Comparison of ENCODE assay signal across 10 cellular contexts in the genomic region with DNA sequence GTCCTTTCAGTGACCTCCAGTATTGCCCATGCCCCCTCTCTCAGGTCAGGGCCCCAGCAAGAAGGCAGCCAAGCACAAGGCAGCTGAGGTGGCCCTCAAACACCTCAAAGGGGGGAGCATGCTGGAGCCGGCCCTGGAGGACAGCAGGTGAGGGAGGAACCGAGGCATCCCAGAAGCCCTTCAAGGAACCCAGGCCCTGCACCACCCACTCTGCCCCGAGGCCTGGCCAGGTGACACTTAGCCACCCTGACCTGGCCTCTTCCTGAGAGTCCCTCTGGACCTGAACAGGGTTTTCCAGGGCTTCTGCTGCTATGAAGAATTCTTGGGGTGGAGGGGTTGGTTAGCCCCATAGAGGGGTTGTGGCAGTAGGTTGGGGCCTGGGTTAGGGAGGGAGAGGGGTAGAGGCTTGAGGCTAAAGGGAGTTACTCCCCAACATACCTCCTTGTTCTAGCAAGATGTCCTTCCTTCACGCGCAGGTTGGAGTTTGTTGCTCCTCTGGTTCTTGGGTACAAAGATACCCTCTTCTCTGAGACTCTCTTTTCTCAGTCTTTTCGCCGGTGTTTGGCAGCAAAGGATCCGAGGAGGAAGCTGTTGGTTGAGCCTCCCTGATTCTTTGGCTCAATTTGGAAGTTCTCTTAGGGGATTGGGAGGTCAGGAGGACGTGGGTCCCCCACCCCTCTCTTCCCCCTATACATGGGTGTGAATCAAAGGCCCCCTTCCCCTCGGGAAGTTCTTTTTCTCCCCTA. TPM values are rescaled to one million over a fixed set of nuclear protein-coding genes. Genes with fewer than 3 reads are reported as not detected.
DNase-seq lines count a peak whose midpoint lies in the region; ATAC-seq and TF ChIP-seq lines count a peak whose summit lies in the region.
"Had no signal": no experiment of that assay in that cellular context is flagged by ENCODE, and none has a peak within 500 bp of the region (broad histone marks: within the 10 kb centered on the region; RNA-seq: fewer than 3 reads in every experiment).

No MANE protein-coding gene starts in this region.

- peak overlapping the region in 1 of 3 donors; percentile 38 for H3K27ac Mint-ChIP-seq in IgD-negative memory B cell
- peak overlapping the region; percentile 47 for H3K27ac Mint-ChIP-seq in dendritic cell treated with granulocyte-macrophage colony-stimulating factor and Interleukin-4, amounts not matched to agents 40 ng/mL and 50 ng/mL, for 4 days
- no peak overlapping the region for H3K27ac Mint-ChIP-seq in stimulated activated naive CD8-positive, alpha-beta T cell treated with anti-CD3 and anti-CD28 coated beads, Interleukin-15, amount 100 ng/mL, for 72 hours

- H3K27me3 Mint-ChIP-seq in IgD-negative memory B cell, result no peaks in the 10 kb centered on the region
- no peaks in the 10 kb centered on the region for H3K27me3 Mint-ChIP-seq in dendritic cell treated with granulocyte-macrophage colony-stimulating factor and Interleukin-4, amounts not matched to agents 40 ng/mL and 50 ng/mL, for 4 days
- H3K27me3 Mint-ChIP-seq in stimulated activated naive CD8-positive, alpha-beta T cell treated with anti-CD3 and anti-CD28 coated beads, Interleukin-15, amount 100 ng/mL, for 72 hours, result no peaks in the 10 kb centered on the region

- peaks cover 0 to 21% (median 18%) of the 10 kb centered on the region in 3 donors for H3K4me1 Mint-ChIP-seq in IgD-negative memory B cell
- peaks cover 59% of the 10 kb centered on the region for H3K4me1 Mint-ChIP-seq in dendritic cell treated with granulocyte-macrophage colony-stimulating factor and Interleukin-4, amounts not matched to agents 40 ng/mL and 50 ng/mL, for 4 days (ENCODE audit: low read depth)
- H3K4me1 Mint-ChIP-seq in stimulated activated naive CD8-positive, alpha-beta T cell treated with anti-CD3 and anti-CD28 coated beads, Interleukin-15, amount 100 ng/mL, for 72 hours, result peaks cover 46% of the 10 kb centered on the region

- H2AFZ ChIP-seq in GM23248, result no peak overlapping the region

- H3K36me3 ChIP-seq in BLaER1 (peaks cover 53% of the 10 kb centered on the region), ovary (no peaks in the 10 kb centered on the region), GM23248 (ENCODE audit: low read depth) (no peaks in the 10 kb centered on the region)

- H3F3A ChIP-seq in GM23248 (ENCODE audit: insufficient read depth), result peaks cover 32% of the 10 kb centered on the region

- H3K79me2 ChIP-seq in GM23248 (ENCODE audit: insufficient read depth), result peaks cover 31% of the 10 kb centered on the region

- peaks cover 35% of the 10 kb centered on the region for H3K4me1 ChIP-seq in BLaER1
- H3K4me1 ChIP-seq in ovary (ENCODE audit: insufficient read depth), result peaks cover 20% of the 10 kb centered on the region
- H3K4me1 ChIP-seq in GM23248 (ENCODE audit: insufficient read depth), result peaks cover 39% of the 10 kb centered on the region

- DNase-seq in ovary (peak in 4 of 5 donors; percentile 37 to 52 (median 48)), GM23248 (no peak), RKO (ENCODE audit: low spot score) (no peak)
- DNase-seq in stimulated activated naive CD8-positive, alpha-beta T cell treated with anti-CD3 and anti-CD28 coated beads, Interleukin-15, amount 100 ng/mL, for 72 hours, result no peak
- no peak for DNase-seq in stimulated activated CD4-positive, alpha-beta T cell treated with anti-CD3 and anti-CD28 coated beads, Interleukin-4, amount 100 ng/mL, for 24 hours

- ATAC-seq in stimulated activated naive CD8-positive, alpha-beta T cell treated with anti-CD3 and anti-CD28 coated beads, Interleukin-15, amount 100 ng/mL, for 72 hours, result no peak

- TF ChIP-seq CTCF in ovary (IDR thresholded peaks at IDR 0.05), result no peak

- intact Hi-C loops in dendritic cell treated with granulocyte-macrophage colony-stimulating factor and Interleukin-4, amounts not matched to agents 40 ng/mL and 50 ng/mL, for 4 days (cut with micrococcal nuclease), result no loop called here
- intact Hi-C loops in ovary (cut with DNase I), result loop anchor here (5.0 to 10.0 kb wide), 4 partner anchors 61 to 286 kb away; partner anchors contain the start of genes AAAS (in 4 of the 4) and PRR13 (in 1 of the 4)

- peak overlapping the region; percentile 99 for H3K4me2 ChIP-seq in BLaER1
- no peak overlapping the region for H3K4me2 ChIP-seq in GM23248 (ENCODE audit: unreplicated experiment)

- no peaks in the 10 kb centered on the region for H3K36me3 Mint-ChIP-seq in IgD-negative memory B cell
- peaks cover 66% of the 10 kb centered on the region for H3K36me3 Mint-ChIP-seq in dendritic cell treated with granulocyte-macrophage colony-stimulating factor and Interleukin-4, amounts not matched to agents 40 ng/mL and 50 ng/mL, for 4 days (ENCODE audit: low read depth)

- 56 to 62% (median 61%) methylated on average over 10 of the region's 10 CpGs for WGBS in ovary, 3 donors
- 71 to 79% methylated on average over 9 to 10 of the region's 10 CpGs for WGBS in GM23248 (ENCODE audit: low coverage in 1 of 2, low lambda C conversion rate in 2 of 2, missing lambda C conversion rate in 2 of 2), 2 experiments

- H3K9me3 ChIP-seq in BLaER1 (no peaks in the 10 kb centered on the region), ovary (no peaks in the 10 kb centered on the region), GM23248 (ENCODE audit: low read depth) (no peaks in the 10 kb centered on the region)

- H3K9ac ChIP-seq in BLaER1, result peak overlapping the region; percentile 35; the same call in 1 of the 2 replicates
- H3K9ac ChIP-seq in GM23248, result no peak overlapping the region

- no peak for TF ChIP-seq EP300 in ovary (IDR thresholded peaks at IDR 0.05)

- TF ChIP-seq POLR2A in ovary (IDR thresholded peaks at IDR 0.05), result no peak

- in situ Hi-C loops in GM23248 (cut with MboI), result no loop called here

- no peaks in the 10 kb centered on the region for H3K9me3 Mint-ChIP-seq in IgD-negative memory B cell
- no peaks in the 10 kb centered on the region for H3K9me3 Mint-ChIP-seq in dendritic cell treated with granulocyte-macrophage colony-stimulating factor and Interleukin-4, amounts not matched to agents 40 ng/mL and 50 ng/mL, for 4 days
- H3K9me3 Mint-ChIP-seq in stimulated activated naive CD8-positive, alpha-beta T cell treated with anti-CD3 and anti-CD28 coated beads, Interleukin-15, amount 100 ng/mL, for 72 hours, result no peaks in the 10 kb centered on the region

- no peaks in the 10 kb centered on the region for H3K27me3 ChIP-seq in BLaER1
- H3K27me3 ChIP-seq in ovary, result no peaks in the 10 kb centered on the region
- no peaks in the 10 kb centered on the region for H3K27me3 ChIP-seq in GM23248 (replicated peaks; ENCODE audit: insufficient read depth)

- H3K9me2 ChIP-seq in GM23248 (ENCODE audit: insufficient read depth), result no peaks in the 10 kb centered on the region

- H3K27ac ChIP-seq in BLaER1 (no peak overlapping the region), ovary (peak overlapping the region; percentile 37 to 99), GM23248 (no peak overlapping the region)

- H3K4me3 ChIP-seq in BLaER1 (no peak overlapping the region), ovary (no peak overlapping the region), GM23248 (no peak overlapping the region)

- H4K20me1 ChIP-seq in BLaER1, result no peaks in the 10 kb centered on the region
- no peaks in the 10 kb centered on the region for H4K20me1 ChIP-seq in GM23248 (ENCODE audit: insufficient read depth)

- peak overlapping the region in 3 of 4 donors; percentile 57 to 73 (median 72) for H3K4me3 Mint-ChIP-seq in IgD-negative memory B cell
- H3K4me3 Mint-ChIP-seq in dendritic cell treated with granulocyte-macrophage colony-stimulating factor and Interleukin-4, amounts not matched to agents 40 ng/mL and 50 ng/mL, for 4 days, result no peak overlapping the region
- H3K4me3 Mint-ChIP-seq in stimulated activated naive CD8-positive, alpha-beta T cell treated with anti-CD3 and anti-CD28 coated beads, Interleukin-15, amount 100 ng/mL, for 72 hours, result peak overlapping the region in 1 of 2 donors; percentile 45

RNA-seq across cellular contexts. Expression of gene TARBP2, which starts 2.1 kb away (rescaled TPM):
- polyA plus RNA-seq in IgD-negative memory B cell (20.8 TPM), ovary (10 to 100 TPM in 1 of 2 donors, 1 to 10 TPM in 1; 9.8 to 19.9 TPM), GM23248 (2016; fragmentation: Nextera tagmentation; extraction: Ambion mirVana) (32.1 and 36.0 TPM in 2 replicates)
- total RNA-seq in ovary, result 10 to 100 TPM; 14.1 to 25.6 (median 21.9) TPM
- total RNA-seq in GM23248 (2014; rRNA removed; shearing (Covaris generic)), result 40.1 and 54.1 TPM in 2 replicates

RNA-seq across cellular contexts. Expression of gene MAP3K12, which starts 3.9 kb away (rescaled TPM):
- polyA plus RNA-seq in IgD-negative memory B cell, result 1.4 TPM
- 10 to 100 TPM; 19.5 to 53.2 (median 30.8) TPM for total RNA-seq in ovary
- polyA plus RNA-seq in ovary, result 10 to 100 TPM; 19.5 to 33.4 TPM
- total RNA-seq in GM23248 (2014; rRNA removed; shearing (Covaris generic)), result 36.5 and 37.4 TPM in 2 replicates
- polyA plus RNA-seq in GM23248 (2016; fragmentation: Nextera tagmentation; extraction: Ambion mirVana), result 8.7 and 10.4 TPM in 2 replicates

RNA-seq across cellular contexts. Expression of gene NPFF, which starts 4.1 kb away (rescaled TPM):
- not detected for polyA plus RNA-seq in IgD-negative memory B cell
- 1 to 10 TPM in 1 of 7 donors, under 1 TPM in 1, not detected in 5; 0.68 to 1.1 TPM for total RNA-seq in ovary
- polyA plus RNA-seq in ovary, result not detected
- total RNA-seq in GM23248 (2014; rRNA removed; shearing (Covaris generic)), result not detected in 2 replicates
- not detected in 2 replicates for polyA plus RNA-seq in GM23248 (2016; fragmentation: Nextera tagmentation; extraction: Ambion mirVana)
- total RNA-seq: frontal cortex; T-helper 2 cell treated with Interferon-gamma antibody and Interleukin-4, amounts not matched to agents 100 ng/mL and 5 ng/mL, for 36 hours had no signal

RNA-seq across cellular contexts. Expression of gene PCBP2, which starts 51.3 kb away (rescaled TPM):
- 111 TPM for polyA plus RNA-seq in IgD-negative memory B cell
- total RNA-seq in ovary, result 1,000 to 10,000 TPM in 2 of 7 donors, 100 to 1,000 TPM in 5; 413 to 1,163 (median 948) TPM
- 1,000 to 10,000 TPM in 1 of 2 donors, 100 to 1,000 TPM in 1; 642 to 1,354 TPM for polyA plus RNA-seq in ovary
- total RNA-seq in GM23248 (2014; rRNA removed; shearing (Covaris generic)), result 143 TPM in 2 replicates
- 94.3 and 100 TPM in 2 replicates for polyA plus RNA-seq in GM23248 (2016; fragmentation: Nextera tagmentation; extraction: Ambion mirVana)

Comparison
In these comparisons a context has a peak if more than half of its experiments do, and no peak if none do; other contexts are left out.
1. H3K27ac ChIP-seq: peak in ovary (2 of 2); none in BLaER1 (single experiment) and GM23248 (single experiment).
2. DNase-seq: peak in ovary (4 of 5); none in stimulated activated naive CD8-positive, alpha-beta T cell treated with anti-CD3 and anti-CD28 coated beads, Interleukin-15, amount 100 ng/mL, for 72 hours (0 of 2), GM23248 (single experiment), RKO (single experiment) and stimulated activated CD4-positive, alpha-beta T cell treated with anti-CD3 and anti-CD28 coated beads, Interleukin-4, amount 100 ng/mL, for 24 hours (single experiment).